15 cellular contexts compared by ENCODE assay signal in the genomic region with DNA sequence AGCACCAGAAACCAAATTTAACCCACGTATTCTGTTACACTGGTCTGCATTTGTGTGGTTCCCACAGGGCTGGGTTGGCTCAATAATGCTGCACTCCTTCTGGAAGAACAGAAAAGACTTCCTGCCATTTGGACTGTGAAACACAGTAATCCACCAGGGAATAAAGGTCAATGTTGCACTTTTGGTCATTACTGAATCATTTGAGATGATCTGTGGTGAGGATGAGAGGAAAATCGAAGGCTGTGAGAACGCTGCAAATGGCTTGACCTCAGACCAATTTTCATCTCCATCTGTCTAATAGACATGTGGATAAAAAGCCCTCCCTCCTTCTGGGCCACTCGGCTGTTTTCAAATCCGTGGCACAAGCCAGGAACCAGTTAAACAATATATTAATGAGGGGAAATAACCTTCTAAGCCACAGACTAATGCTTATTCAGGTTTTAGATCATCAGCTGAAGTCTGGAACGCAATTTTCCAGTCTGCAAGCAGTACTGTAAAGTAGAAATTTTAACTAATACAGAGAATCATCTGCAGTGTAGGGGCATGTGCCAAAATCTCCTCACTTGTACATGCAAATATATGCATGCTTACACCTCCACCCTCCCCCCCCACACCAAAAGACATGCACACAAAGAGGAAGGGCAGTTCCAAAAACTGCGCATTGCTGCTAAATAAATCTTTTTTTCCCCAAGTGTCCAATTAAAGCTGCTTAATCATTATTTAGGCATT. TPM values are rescaled to one million over a fixed set of nuclear protein-coding genes. Genes with fewer than 3 reads are reported as not detected.
DNase-seq lines count a peak whose midpoint lies in the region; ATAC-seq and TF ChIP-seq lines count a peak whose summit lies in the region.
"Had no signal": no experiment of that assay in that cellular context is flagged by ENCODE, and none has a peak within 500 bp of the region (broad histone marks: within the 10 kb centered on the region; RNA-seq: fewer than 3 reads in every experiment).

No MANE protein-coding gene starts in this region.

- TF ChIP-seq CTCF in GM12865 (IDR thresholded peaks at IDR 0.05; ENCODE audit: insufficient read depth, low read depth, low read length, missing control alignments) (no peak), glutamatergic neuron (IDR thresholded peaks at IDR 0.05; ENCODE audit: partially characterized antibody, unreplicated experiment) (no peak), osteoblast (IDR thresholded peaks at IDR 0.05; ENCODE audit: extremely low read depth, low read depth, low read length) (no peak)

- peak overlapping the region; percentile 29 for H3K4me2 ChIP-seq in osteoblast (ENCODE audit: insufficient read depth, low read length)

- peak overlapping the region; percentile 37 for H2AFZ ChIP-seq in osteoblast (ENCODE audit: low read length)

- H3K4me3 ChIP-seq in GM12865 (ENCODE audit: low read depth, low read length): no peak overlapping the region
- H3K4me3 ChIP-seq in osteoblast (ENCODE audit: insufficient read depth, low read length): no peak overlapping the region

- no peaks in the 10 kb centered on the region for H3K9me3 ChIP-seq in osteoblast (ENCODE audit: low read depth, low read length)

- peaks cover 2% of the 10 kb centered on the region for H4K20me1 ChIP-seq in osteoblast (ENCODE audit: insufficient read depth, low read length)

- H3K36me3 ChIP-seq in osteoblast (ENCODE audit: insufficient read depth, low read length): no peaks in the 10 kb centered on the region

- peak overlapping the region; percentile 86 for H3K4me3 Mint-ChIP-seq in glutamatergic neuron (ENCODE audit: unreplicated experiment)
- no peak overlapping the region for H3K4me3 Mint-ChIP-seq in natural killer cell treated with Interleukin-12 subunit alpha and Interleukin-12 subunit beta and Interleukin-15 and Interleukin-18, amount 100 ng/mL, for 72 hours
- H3K4me3 Mint-ChIP-seq: activated naive CD8-positive, alpha-beta T cell treated with anti-CD3 and anti-CD28 coated beads, Interleukin-2, amount 50 U/mL, for 24 hours; activated T-cell treated with anti-CD3 and anti-CD28 coated beads, Interleukin-2, amount 50 U/mL, for 72 hours had no signal

- H3K79me2 ChIP-seq in osteoblast (ENCODE audit: insufficient read depth, low read length): no peaks in the 10 kb centered on the region

- H3K27ac Mint-ChIP-seq in glutamatergic neuron (ENCODE audit: unreplicated experiment): peak overlapping the region; percentile 96
- H3K27ac Mint-ChIP-seq in natural killer cell treated with Interleukin-12 subunit alpha and Interleukin-12 subunit beta and Interleukin-15 and Interleukin-18, amount 100 ng/mL, for 72 hours: no peak overlapping the region
- no peak overlapping the region for H3K27ac Mint-ChIP-seq in activated naive CD4-positive, alpha-beta T cell treated with anti-CD3 and anti-CD28 coated beads, Interleukin-2, amount 50 U/mL, for 72 hours
- H3K27ac Mint-ChIP-seq: activated naive CD8-positive, alpha-beta T cell treated with anti-CD3 and anti-CD28 coated beads, Interleukin-2, amount 50 U/mL, for 24 hours; activated T-cell treated with anti-CD3 and anti-CD28 coated beads, Interleukin-2, amount 50 U/mL, for 72 hours had no signal

- H3K9me3 Mint-ChIP-seq in glutamatergic neuron (ENCODE audit: unreplicated experiment): peaks cover 46% of the 10 kb centered on the region
- H3K9me3 Mint-ChIP-seq in natural killer cell treated with Interleukin-12 subunit alpha and Interleukin-12 subunit beta and Interleukin-15 and Interleukin-18, amount 100 ng/mL, for 72 hours: no peaks in the 10 kb centered on the region
- H3K9me3 Mint-ChIP-seq in activated naive CD4-positive, alpha-beta T cell treated with anti-CD3 and anti-CD28 coated beads, Interleukin-2, amount 50 U/mL, for 72 hours: peaks cover 0 to 5% of the 10 kb centered on the region in 2 donors
- H3K9me3 Mint-ChIP-seq: activated naive CD8-positive, alpha-beta T cell treated with anti-CD3 and anti-CD28 coated beads, Interleukin-2, amount 50 U/mL, for 24 hours; activated T-cell treated with anti-CD3 and anti-CD28 coated beads, Interleukin-2, amount 50 U/mL, for 72 hours had no signal

- H3K36me3 Mint-ChIP-seq in glutamatergic neuron (ENCODE audit: unreplicated experiment): peaks cover 10% of the 10 kb centered on the region
- H3K36me3 Mint-ChIP-seq in natural killer cell treated with Interleukin-12 subunit alpha and Interleukin-12 subunit beta and Interleukin-15 and Interleukin-18, amount 100 ng/mL, for 72 hours: peaks cover 6% of the 10 kb centered on the region
- H3K36me3 Mint-ChIP-seq in activated naive CD4-positive, alpha-beta T cell treated with anti-CD3 and anti-CD28 coated beads, Interleukin-2, amount 50 U/mL, for 72 hours: peaks cover 0 to 6% of the 10 kb centered on the region in 2 donors

- peak; percentile 10 for DNase-seq in GM12865 (ENCODE audit: low read depth)
- DNase-seq in SK-N-DZ (ENCODE audit: low spot score): peak; percentile 75
- peak; percentile 46 for DNase-seq in glutamatergic neuron
- peak; percentile 85 for DNase-seq in osteoblast (ENCODE audit: insufficient read length, low spot score, missing footprints)
- DNase-seq in NCI-H1417 treated with DMSO at 0.1 percent for 48 hours (lab: John Stamatoyannopoulos, UW): no peak
- no peak for DNase-seq in stimulated activated CD4-positive, alpha-beta T cell treated with anti-CD3 and anti-CD28 coated beads, Interleukin-4, amount 100 ng/mL, for 24 hours
- DNase-seq in natural killer cell treated with Interleukin-12 subunit alpha and Interleukin-12 subunit beta and Interleukin-15 and Interleukin-18, amount 100 ng/mL, for 72 hours (ENCODE audit: low spot score): no peak
- no peak for DNase-seq in activated naive CD4-positive, alpha-beta T cell treated with anti-CD3 and anti-CD28 coated beads, Interleukin-2, amount 50 U/mL, for 72 hours (ENCODE audit: low spot score in 2 of 2)
- DNase-seq: activated CD4-positive, alpha-beta T cell treated with anti-CD3 and anti-CD28 coated beads, Interleukin-2, amount 50 U/mL, for 4 hours; activated naive CD8-positive, alpha-beta T cell treated with anti-CD3 and anti-CD28 coated beads, Interleukin-2, amount 50 U/mL, for 24 hours; activated T-cell treated with anti-CD3 and anti-CD28 coated beads, Interleukin-2, amount 50 U/mL, for 72 hours; H7; stimulated activated CD4-positive, alpha-beta T cell treated with anti-CD3 and anti-CD28 coated beads, Interleukin-12 subunit alpha, Interleukin-12 subunit beta, amount 100 ng/mL, for 4 hours; T-helper 9 cell had no signal

- peaks cover 76% of the 10 kb centered on the region for H3K4me1 Mint-ChIP-seq in glutamatergic neuron (ENCODE audit: low read depth, unreplicated experiment)
- H3K4me1 Mint-ChIP-seq in natural killer cell treated with Interleukin-12 subunit alpha and Interleukin-12 subunit beta and Interleukin-15 and Interleukin-18, amount 100 ng/mL, for 72 hours (ENCODE audit: low read depth in 2 of 2): peaks cover 8 to 25% of the 10 kb centered on the region in 2 donors

- peaks cover 21% of the 10 kb centered on the region for H3K27me3 Mint-ChIP-seq in glutamatergic neuron (ENCODE audit: unreplicated experiment)
- H3K27me3 Mint-ChIP-seq in natural killer cell treated with Interleukin-12 subunit alpha and Interleukin-12 subunit beta and Interleukin-15 and Interleukin-18, amount 100 ng/mL, for 72 hours: no peaks in the 10 kb centered on the region
- H3K27me3 Mint-ChIP-seq: activated naive CD8-positive, alpha-beta T cell treated with anti-CD3 and anti-CD28 coated beads, Interleukin-2, amount 50 U/mL, for 24 hours had no signal

- H3K27ac ChIP-seq in osteoblast (ENCODE audit: low read depth, low read length): no peak overlapping the region

- no peak for ATAC-seq in natural killer cell treated with Interleukin-12 subunit alpha and Interleukin-12 subunit beta and Interleukin-15 and Interleukin-18, amount 100 ng/mL, for 72 hours
- ATAC-seq in activated naive CD4-positive, alpha-beta T cell treated with anti-CD3 and anti-CD28 coated beads, Interleukin-2, amount 50 U/mL, for 72 hours: no peak
- ATAC-seq: activated naive CD8-positive, alpha-beta T cell treated with anti-CD3 and anti-CD28 coated beads, Interleukin-2, amount 50 U/mL, for 24 hours; activated T-cell treated with anti-CD3 and anti-CD28 coated beads, Interleukin-2, amount 50 U/mL, for 72 hours; Right ventricle myocardium inferior had no signal

- peaks cover 5% of the 10 kb centered on the region for H3K4me1 ChIP-seq in osteoblast (ENCODE audit: insufficient read depth, low read length)

- H3K27me3 ChIP-seq in osteoblast (ENCODE audit: insufficient read depth, low read length): no peaks in the 10 kb centered on the region

RNA-seq across cellular contexts. Expression of gene TLE1, which starts 20.2 kb away (rescaled TPM):
- polyA plus RNA-seq in SK-N-DZ (2014; cell fraction: cytosol; rRNA removed): 42.8 and 52.4 TPM in 2 replicates
- 33.3 and 37.3 TPM in 2 replicates for polyA plus RNA-seq in SK-N-DZ (2014; cell fraction: nucleus; rRNA removed)
- total RNA-seq in glutamatergic neuron (ENCODE audit: unreplicated experiment) (345 TPM), osteoblast (9.0 and 10.6 TPM in 2 replicates)
- 1 to 10 TPM; 1.0 to 2.4 TPM for total RNA-seq in natural killer cell treated with Interleukin-12 subunit alpha and Interleukin-12 subunit beta and Interleukin-15 and Interleukin-18, amount 100 ng/mL, for 72 hours
- under 1 TPM; 0.20 to 0.33 TPM for total RNA-seq in activated naive CD4-positive, alpha-beta T cell treated with anti-CD3 and anti-CD28 coated beads, Interleukin-2, amount 50 U/mL, for 72 hours

Comparison
In these comparisons a context has a peak if more than half of its experiments do, and no peak if none do; other contexts are left out.
1. DNase-seq: peak in GM12865 (single experiment), SK-N-DZ (single experiment), glutamatergic neuron (single experiment) and osteoblast (single experiment); none in NCI-H1417 treated with DMSO at 0.1 percent for 48 hours (single experiment), stimulated activated CD4-positive, alpha-beta T cell treated with anti-CD3 and anti-CD28 coated beads, Interleukin-4, amount 100 ng/mL, for 24 hours (single experiment), natural killer cell treated with Interleukin-12 subunit alpha and Interleukin-12 subunit beta and Interleukin-15 and Interleukin-18, amount 100 ng/mL, for 72 hours (single experiment) and activated naive CD4-positive, alpha-beta T cell treated with anti-CD3 and anti-CD28 coated beads, Interleukin-2, amount 50 U/mL, for 72 hours (0 of 2).
2. RNA of gene TLE1, which starts 20.2 kb away (total RNA-seq): 345 TPM in glutamatergic neuron (single experiment); 9.0 to 10.6 TPM in osteoblast, 1.0 to 2.4 TPM in natural killer cell treated with Interleukin-12 subunit alpha and Interleukin-12 subunit beta and Interleukin-15 and Interleukin-18, amount 100 ng/mL, for 72 hours and 0.20 to 0.33 TPM in activated naive CD4-positive, alpha-beta T cell treated with anti-CD3 and anti-CD28 coated beads, Interleukin-2, amount 50 U/mL, for 72 hours; every median in the first group is over 10 times any median in the second.